8 cellular contexts compared by ENCODE assay signal in the genomic region with DNA sequence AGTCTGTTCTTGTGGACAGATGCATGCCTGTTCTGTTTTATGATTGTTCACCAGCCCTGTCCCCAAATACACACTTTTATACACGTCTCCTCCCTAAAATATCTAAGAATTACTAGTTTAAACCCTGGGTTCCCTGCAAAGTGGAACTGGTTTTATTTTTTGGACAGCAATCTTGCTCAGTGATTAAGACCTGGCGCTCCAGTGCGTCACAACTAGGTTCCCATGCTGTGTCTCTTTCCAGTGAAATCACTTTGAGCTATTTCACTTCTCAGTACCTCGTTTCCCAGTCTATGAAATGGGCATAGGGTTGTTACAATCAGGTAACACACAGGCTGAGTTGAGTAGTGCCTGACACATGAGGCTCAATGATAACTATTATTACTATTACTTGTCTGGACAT. TPM values are rescaled to one million over a fixed set of nuclear protein-coding genes. Genes with fewer than 3 reads are reported as not detected.
DNase-seq lines count a peak whose midpoint lies in the region; TF ChIP-seq lines count a peak whose summit lies in the region.

No MANE protein-coding gene starts in this region.

- no peak overlapping the region for H2AFZ ChIP-seq in neural progenitor cell (replicated peaks)

- H3K9ac ChIP-seq in neural progenitor cell = peak overlapping the region; percentile 85

- peak overlapping the region; percentile 100 for H3K4me3 Mint-ChIP-seq in neural progenitor cell

- H3K9me3 Mint-ChIP-seq in neural progenitor cell = no peaks in the 10 kb centered on the region

- H3K36me3 Mint-ChIP-seq in neural progenitor cell = peaks cover 4% of the 10 kb centered on the region

- H3K27me3 ChIP-seq in MG63 = no peaks in the 10 kb centered on the region
- no peaks in the 10 kb centered on the region for H3K27me3 ChIP-seq in effector memory CD4-positive, alpha-beta T cell (replicated peaks; ENCODE audit: control insufficient read depth, insufficient read depth, low read length, poor library complexity, severe bottlenecking)
- no peaks in the 10 kb centered on the region for H3K27me3 ChIP-seq in neural progenitor cell

- H3F3A ChIP-seq in neural progenitor cell (ENCODE audit: low read depth) = peaks cover 6% of the 10 kb centered on the region

- TF ChIP-seq CTCF in C4-2B (conservative IDR thresholded peaks at IDR 0.05) = no peak
- TF ChIP-seq CTCF in neural progenitor cell (IDR thresholded peaks at IDR 0.05) = no peak

- H3K36me3 ChIP-seq in MG63 (peaks cover 44% of the 10 kb centered on the region), neural progenitor cell (no peaks in the 10 kb centered on the region)
- peaks cover 1% of the 10 kb centered on the region for H3K36me3 ChIP-seq in effector memory CD4-positive, alpha-beta T cell (ENCODE audit: control insufficient read depth, insufficient read depth, low read length)

- intact Hi-C loops in posterior cingulate gyrus (cut with DNase I) = no loop called here

- H3K9me3 ChIP-seq in MG63 = no peaks in the 10 kb centered on the region
- no peaks in the 10 kb centered on the region for H3K9me3 ChIP-seq in effector memory CD4-positive, alpha-beta T cell (ENCODE audit: control insufficient read depth, low read length)
- no peaks in the 10 kb centered on the region for H3K9me3 ChIP-seq in neural progenitor cell (ENCODE audit: low read depth)

- peaks cover 11% of the 10 kb centered on the region for H3K4me1 ChIP-seq in effector memory CD4-positive, alpha-beta T cell (ENCODE audit: control insufficient read depth, insufficient read depth, low read length, poor library complexity, severe bottlenecking)
- peaks cover 10% of the 10 kb centered on the region for H3K4me1 ChIP-seq in neural progenitor cell

- peaks cover 5% of the 10 kb centered on the region for H3K27me3 Mint-ChIP-seq in neural progenitor cell (ENCODE audit: insufficient read depth, low read depth)

- peaks cover 23% of the 10 kb centered on the region for H3K4me1 Mint-ChIP-seq in neural progenitor cell

- H3K79me2 ChIP-seq in neural progenitor cell (ENCODE audit: low read depth) = peaks cover 53% of the 10 kb centered on the region

- no peak overlapping the region for H3K27ac Mint-ChIP-seq in neural progenitor cell

- H3K27ac ChIP-seq in C4-2B (peak overlapping the region; percentile 89), neural progenitor cell (no peak overlapping the region)
- no peak overlapping the region for H3K27ac ChIP-seq in effector memory CD4-positive, alpha-beta T cell (ENCODE audit: insufficient read depth, low read length, poor library complexity, severe bottlenecking)

- peak overlapping the region; percentile 93 for H3K4me3 ChIP-seq in MG63
- H3K4me3 ChIP-seq in effector memory CD4-positive, alpha-beta T cell (ENCODE audit: insufficient read depth, low read depth, low read length, poor library complexity, severe bottlenecking) = peak overlapping the region; percentile 94
- H3K4me3 ChIP-seq in neural progenitor cell = peak overlapping the region; percentile 76

- DNase-seq in MG63 = no peak
- DNase-seq in effector memory CD4-positive, alpha-beta T cell = no peak
- no peak for DNase-seq in neural progenitor cell (ENCODE audit: low spot score)
- DNase-seq in CD1c-positive myeloid dendritic cell (ENCODE audit: extremely low spot score) = no peak
- no peak for DNase-seq in posterior cingulate gyrus
- DNase-seq in NCI-H82 (lab: John Stamatoyannopoulos, UW) = no peak
- DNase-seq in midbrain (lab: John Stamatoyannopoulos, UW) = no peak

- peak overlapping the region; percentile 85 for H3K4me2 ChIP-seq in neural progenitor cell

- H4K20me1 ChIP-seq in neural progenitor cell (ENCODE audit: low read depth) = no peaks in the 10 kb centered on the region

RNA-seq across cellular contexts. Expression of a gene that starts 1.1 kb away (rescaled TPM):
- 110 and 122 TPM in 2 replicates for total RNA-seq in MG63 (2014; rRNA removed; shearing (Covaris generic); ENCODE audit: low replicate concordance)
- 50.5 and 101 TPM in 2 replicates for total RNA-seq in neural progenitor cell (ENCODE audit: low replicate concordance)

RNA-seq across cellular contexts. Expression of a gene that starts 30.5 kb away (rescaled TPM):
- total RNA-seq in MG63 (2014; rRNA removed; shearing (Covaris generic); ENCODE audit: low replicate concordance) = 0.03 TPM in 1 of 2 replicates, not detected in the other
- total RNA-seq in neural progenitor cell (ENCODE audit: low replicate concordance) = 0.07 and 0.25 TPM in 2 replicates
